ENCODE assay signal across 1 cellular context in genomic region chr21:43640437-43640836, GRCh38.
TF ChIP-seq lines count a peak whose summit lies in the region.

No MANE protein-coding gene starts in this region.

TF ChIP-seq in IMR-90, 13 proteins besides CTCF, POLR2A, EP300 and RAD21:
- TF ChIP-seq MAZ (IDR thresholded peaks at IDR 0.05; ENCODE audit: borderline replicate concordance, low read depth, low read length) (no peak), CEBPB (IDR thresholded peaks at IDR 0.05; ENCODE audit: low read depth, low read length) (peak; percentile 60)
